In genomic region chr9:133460405-133461175, GRCh38 we compare ENCODE assay signal across 7 cellular contexts. TPM values are rescaled to one million over a fixed set of nuclear protein-coding genes. Genes with fewer than 3 reads are reported as not detected.
DNase-seq lines count a peak whose midpoint lies in the region; ATAC-seq and TF ChIP-seq lines count a peak whose summit lies in the region.

No MANE protein-coding gene starts in this region.

- peak overlapping the region; percentile 95 for H2AK9ac ChIP-seq in IMR-90 (replicated peaks; ENCODE audit: low read depth, low read length, poor library complexity)

- no peak for TF ChIP-seq CTCF in IMR-90 (conservative IDR thresholded peaks at IDR 0.05; ENCODE audit: low read depth, low read length)

- peaks cover 3% of the 10 kb centered on the region for H3K4me1 Mint-ChIP-seq in T-helper 1 cell treated with Interleukin-12 subunit alpha and Interleukin-12 subunit beta and Interleukin-4 antibody, amounts not matched to agents 30 μg/mL and 1 μg/mL, for 36 hours (ENCODE audit: low read depth)

- peaks cover 11% of the 10 kb centered on the region for H3K27me3 Mint-ChIP-seq in T-helper 1 cell treated with Interleukin-12 subunit alpha and Interleukin-12 subunit beta and Interleukin-4 antibody, amounts not matched to agents 30 μg/mL and 1 μg/mL, for 36 hours (ENCODE audit: low read depth)

- peak overlapping the region; percentile 77 for H3K4ac ChIP-seq in IMR-90 (ENCODE audit: low read depth, low read length)

- H3K27me3 ChIP-seq in IMR-90 (ENCODE audit: control insufficient read depth, insufficient read depth, low read length), result no peaks in the 10 kb centered on the region

- peak overlapping the region; percentile 91 for H2AK5ac ChIP-seq in IMR-90 (ENCODE audit: low read depth, low read length)

- H3K9me3 ChIP-seq in IMR-90 (ENCODE audit: control insufficient read depth, insufficient read depth, low read length), result no peaks in the 10 kb centered on the region

- H2BK20ac ChIP-seq in IMR-90 (ENCODE audit: low read depth, low read length), result no peak overlapping the region

- 0 out of 2 replicates have a peak, but pooled peaks cover 4% of the 10 kb centered on the region for H3K9me1 ChIP-seq in IMR-90 (ENCODE audit: insufficient read depth, low read length)

- H2BK120ac ChIP-seq in IMR-90 (ENCODE audit: low read depth, low read length), result no peak overlapping the region

- peaks cover 5% of the 10 kb centered on the region for H3K36me3 ChIP-seq in IMR-90 (ENCODE audit: control insufficient read depth, insufficient read depth, low read length)

- H3K23ac ChIP-seq in IMR-90 (ENCODE audit: low read depth, low read length), result peak overlapping the region; percentile 87; the same call in 1 of the 2 replicates

- in situ Hi-C loops in IMR-90 (cut with MboI; ENCODE audit: low sequenced_read_pairs), result no loop called here

- H2BK5ac ChIP-seq in IMR-90 (ENCODE audit: low read depth, low read length, poor library complexity, severe bottlenecking), result no peak overlapping the region

- peak overlapping the region; percentile 70 for H4K91ac ChIP-seq in IMR-90 (ENCODE audit: insufficient read depth, low read depth, low read length)

- WGBS in IMR-90 (ENCODE audit: extremely low coverage in 2 of 2, insufficient read length in 1 of 2), 2 experiments, result 15% methylated on average over 4 of the region's 30 CpGs; no CpG with 5 or more reads in 1 of the 2 experiments

- intact Hi-C loops in IMR-90 (cut with micrococcal nuclease), result no loop called here

- H2AFZ ChIP-seq in IMR-90 (replicated peaks; ENCODE audit: low read length, poor library complexity), result peak overlapping the region; percentile 100

- ATAC-seq in GM21447 (IDR thresholded peaks at IDR 0.05; ENCODE audit: unreplicated experiment), result peak; percentile 20
- ATAC-seq in IMR-90 (ENCODE audit: low read depth), result peak; percentile 31

- peaks cover 0 to 6% of the 10 kb centered on the region in 2 experiments; a peak in 3 of 4 replicates for H3K79me1 ChIP-seq in IMR-90 (ENCODE audit: low read depth in 1 of 2, low read length in 2 of 2)

- no peak overlapping the region for H3K56ac ChIP-seq in IMR-90 (ENCODE audit: extremely low read depth, insufficient read depth, low read length)

- peak overlapping the region; percentile 34 for H3K9ac ChIP-seq in IMR-90 (ENCODE audit: low read depth, low read length)

- H3K36me3 Mint-ChIP-seq in T-helper 1 cell treated with Interleukin-12 subunit alpha and Interleukin-12 subunit beta and Interleukin-4 antibody, amounts not matched to agents 30 μg/mL and 1 μg/mL, for 36 hours (ENCODE audit: low read depth), result no peaks in the 10 kb centered on the region

- no TSS peak for BruUV-seq in IMR-90 (replicated peaks; lab: Mats Ljungman, UMichigan)

- H4K5ac ChIP-seq in IMR-90 (ENCODE audit: low read depth, low read length), result peak overlapping the region; percentile 28

- peak overlapping the region; percentile 81 for H3K4me2 ChIP-seq in IMR-90 (ENCODE audit: low read depth, low read length)

- no peak for TF ChIP-seq RAD21 in IMR-90 (IDR thresholded peaks at IDR 0.05; ENCODE audit: low read length)

- DNase-seq in IMR-90, result no peak
- DNase-seq in epithelial cell of prostate (ENCODE audit: low read depth, low spot score), result no peak
- peak; percentile 48 for DNase-seq in myocyte (ENCODE audit: low read depth)
- DNase-seq in Kasumi-1 (lab: John Stamatoyannopoulos, UW), result no peak

- POLR2A ChIA-PET in IMR-90 (lab: Charles Lee; ENCODE audit: unreplicated experiment), result no interaction called here

- H3K27ac Mint-ChIP-seq in T-helper 1 cell treated with Interleukin-12 subunit alpha and Interleukin-12 subunit beta and Interleukin-4 antibody, amounts not matched to agents 30 μg/mL and 1 μg/mL, for 36 hours, result no peak overlapping the region

- peaks cover 7% of the 10 kb centered on the region; the same call in 1 of the 2 replicates for H3K4me1 ChIP-seq in IMR-90 (ENCODE audit: control insufficient read depth, insufficient read depth, low read length)

- H4K20me1 ChIP-seq in IMR-90 (ENCODE audit: insufficient read depth, low read length), result no peaks in the 10 kb centered on the region

- H4K8ac ChIP-seq in IMR-90 (ENCODE audit: low read depth in 2 of 2, low read length in 2 of 2), result peak overlapping the region; percentile 57 to 94; a peak in 3 of 4 replicates

- H3K4me3 Mint-ChIP-seq in T-helper 1 cell treated with Interleukin-12 subunit alpha and Interleukin-12 subunit beta and Interleukin-4 antibody, amounts not matched to agents 30 μg/mL and 1 μg/mL, for 36 hours, result peak overlapping the region; percentile 63

- H3K9me3 Mint-ChIP-seq in T-helper 1 cell treated with Interleukin-12 subunit alpha and Interleukin-12 subunit beta and Interleukin-4 antibody, amounts not matched to agents 30 μg/mL and 1 μg/mL, for 36 hours, result no peaks in the 10 kb centered on the region

- H3K4me3 ChIP-seq in GM08714 (ENCODE audit: low read length) (peak overlapping the region; percentile 74; the same call in 1 of the 2 replicates), IMR-90 (ENCODE audit: insufficient read depth, low read depth, low read length) (peak overlapping the region; percentile 73)

- no peak overlapping the region; the same call in 1 of the 2 replicates for H3K27ac ChIP-seq in IMR-90 (ENCODE audit: insufficient read depth, low read length)
- peak overlapping the region; percentile 74 for H3K27ac ChIP-seq in epithelial cell of prostate

- CTCF ChIA-PET in IMR-90 (lab: Yijun Ruan, JAX), result no interaction called here

- TF ChIP-seq POLR2A in IMR-90 (IDR thresholded peaks at IDR 0.05; ENCODE audit: low read depth, low read length), result no peak

- dilution Hi-C loops in IMR-90 (cut with HindIII; ENCODE audit: low sequenced_read_pairs, unreplicated experiment), result no loop called here

- peak overlapping the region; percentile 9; the same call in 2 of the 3 replicates for H2BK15ac ChIP-seq in IMR-90 (ENCODE audit: low read depth, low read length)

- peak overlapping the region; percentile 54; the same call in 1 of the 2 replicates for H3K14ac ChIP-seq in IMR-90 (replicated peaks; ENCODE audit: low read depth, low read length)

- H3K18ac ChIP-seq in IMR-90 (ENCODE audit: low read depth, low read length), result peak overlapping the region; percentile 22; the same call in 1 of the 2 replicates

TF ChIP-seq in IMR-90, 13 proteins besides CTCF, POLR2A, EP300 and RAD21:
- TF ChIP-seq BHLHE40 (IDR thresholded peaks at IDR 0.05; ENCODE audit: low read depth, low read length), result peak; percentile 59; the same call in 1 of the 2 replicates
- peak; percentile 61; the same call in 1 of the 2 replicates for TF ChIP-seq USF2 (IDR thresholded peaks at IDR 0.05; ENCODE audit: low read depth, low read length)
- no peak for TF ChIP-seq RFX5 (IDR thresholded peaks at IDR 0.05; ENCODE audit: low read depth, low read length)
TF ChIP-seq in IMR-90: peak in this region for 2.

RNA-seq across cellular contexts. Expression of gene CACFD1, which starts 0.8 kb away (rescaled TPM):
- total RNA-seq in IMR-90 (2012; rRNA removed) (1.9 and 2.0 TPM in 2 replicates), myocyte (20.2 and 26.6 TPM in 2 replicates)
- 5.9 and 6.6 TPM in 2 replicates for polyA plus RNA-seq in IMR-90 (2012; rRNA removed)
- 7.2 and 9.9 TPM in 2 replicates for polyA plus RNA-seq in IMR-90 (2012; cell fraction: cytosol; rRNA removed)
- 10.0 and 21.9 TPM in 2 replicates for polyA plus RNA-seq in IMR-90 (2012; cell fraction: nucleus; rRNA removed; ENCODE audit: low replicate concordance)
- polyA plus RNA-seq in myocyte (2012), result 18.3 TPM

RNA-seq across cellular contexts. Expression of gene SLC2A6, which starts 18.3 kb away (rescaled TPM):
- 2.9 and 3.1 TPM in 2 replicates for total RNA-seq in IMR-90 (2012; rRNA removed)
- polyA plus RNA-seq in IMR-90 (2012; rRNA removed), result 8.5 and 9.3 TPM in 2 replicates
- 3.0 and 11.7 TPM in 2 replicates for polyA plus RNA-seq in IMR-90 (2012; cell fraction: cytosol; rRNA removed)
- polyA plus RNA-seq in IMR-90 (2012; cell fraction: nucleus; rRNA removed; ENCODE audit: low replicate concordance), result 8.5 and 22.8 TPM in 2 replicates
- total RNA-seq in myocyte, result 16.0 and 16.9 TPM in 2 replicates
- polyA plus RNA-seq in myocyte (2012), result 11.5 TPM

RNA-seq across cellular contexts. Expression of gene ADAMTS13, which starts 38.4 kb away (rescaled TPM):
- total RNA-seq in IMR-90 (2012; rRNA removed), result under 0.01 and 0.18 TPM in 2 replicates
- 2.8 and 3.1 TPM in 2 replicates for polyA plus RNA-seq in IMR-90 (2012; rRNA removed)
- 0.54 and 3.1 TPM in 2 replicates for polyA plus RNA-seq in IMR-90 (2012; cell fraction: cytosol; rRNA removed)
- 19.2 and 39.9 TPM in 2 replicates for polyA plus RNA-seq in IMR-90 (2012; cell fraction: nucleus; rRNA removed; ENCODE audit: low replicate concordance)
- 1.2 and 2.5 TPM in 2 replicates for total RNA-seq in myocyte
- 6.8 TPM for polyA plus RNA-seq in myocyte (2012)

RNA-seq across cellular contexts. Expression of gene REXO4, which starts 42.8 kb away (rescaled TPM):
- total RNA-seq in IMR-90 (2012; rRNA removed), result 16.1 and 18.3 TPM in 2 replicates
- polyA plus RNA-seq in IMR-90 (2012; rRNA removed), result 21.8 and 23.1 TPM in 2 replicates
- 25.2 and 26.4 TPM in 2 replicates for polyA plus RNA-seq in IMR-90 (2012; cell fraction: cytosol; rRNA removed)
- 13.2 and 18.6 TPM in 2 replicates for polyA plus RNA-seq in IMR-90 (2012; cell fraction: nucleus; rRNA removed; ENCODE audit: low replicate concordance)
- 28.5 and 32.7 TPM in 2 replicates for total RNA-seq in myocyte
- polyA plus RNA-seq in myocyte (2012), result 29.1 TPM
